ENCODE assay signal across 26 cellular contexts in genomic region chr19:38013913-38014575, GRCh38.
DNase-seq lines count a peak whose midpoint lies in the region; ATAC-seq, FAIRE-seq and TF ChIP-seq lines count a peak whose summit lies in the region.
"Had no signal": no experiment of that assay in that cellular context is flagged by ENCODE, and none has a peak within 500 bp of the region (broad histone marks: within the 10 kb centered on the region; RNA-seq: fewer than 3 reads in every experiment).

No MANE protein-coding gene starts in this region.

- H3K23ac ChIP-seq in trophoblast cell (ENCODE audit: low read length) = no peak overlapping the region

- H3K9ac ChIP-seq in BLaER1 = no peak overlapping the region
- H3K9ac ChIP-seq in trophoblast cell (ENCODE audit: low read length) = no peak overlapping the region

- H2AFZ ChIP-seq in trophoblast cell (ENCODE audit: insufficient read depth, low read length, poor library complexity) = no peak overlapping the region

- no peak overlapping the region for H4K91ac ChIP-seq in trophoblast cell (ENCODE audit: low read depth, low read length)

- WGBS in trophoblast cell (ENCODE audit: extremely low coverage, insufficient coverage, insufficient read length) = no CpG with 5 or more reads among the region's 11 CpGs
- WGBS in body of pancreas, 2 donors = 88 to 91% methylated on average over 9 to 11 of the region's 11 CpGs

- peaks cover 96% of the 10 kb centered on the region for H3K4me1 ChIP-seq in BLaER1
- H3K4me1 ChIP-seq in RWPE2 (ENCODE audit: insufficient read depth, poor library complexity, severe bottlenecking) = peaks cover 9% of the 10 kb centered on the region
- H3K4me1 ChIP-seq in trophoblast cell (ENCODE audit: control insufficient read depth in 1 of 2, insufficient read depth in 2 of 2, low read length in 2 of 2) = peaks cover 9 to 15% of the 10 kb centered on the region in 2 experiments
- no peaks in the 10 kb centered on the region for H3K4me1 ChIP-seq in body of pancreas
- H3K4me1 ChIP-seq: heart left ventricle, prostate gland, SJSA1, transverse colon had no signal

- H2BK12ac ChIP-seq in trophoblast cell (ENCODE audit: low read length) = peak overlapping the region; percentile 18

- no peak overlapping the region for H4K8ac ChIP-seq in trophoblast cell (ENCODE audit: low read depth, low read length)

- peak overlapping the region; percentile 12 for H3K18ac ChIP-seq in trophoblast cell (ENCODE audit: low read length)

- no peak overlapping the region for H3K4ac ChIP-seq in trophoblast cell (ENCODE audit: low read depth, low read length)

- H3K4me3 ChIP-seq in BLaER1 (no peak overlapping the region), RWPE2 (ENCODE audit: severe bottlenecking) (no peak overlapping the region), trophoblast cell (ENCODE audit: low read depth, low read length) (peak overlapping the region; percentile 33), body of pancreas (no peak overlapping the region)
- H3K4me3 ChIP-seq: heart left ventricle, K562, prostate gland, SJSA1, transverse colon had no signal

- DNase-seq in RWPE2 (ENCODE audit: low spot score) (no peak), epithelial cell of prostate (ENCODE audit: low read depth, low spot score) (no peak), trophoblast cell (peak in 1 of 2 donors; percentile 49), UCSD-AML1 (lab: John Stamatoyannopoulos, UW; ENCODE audit: unreplicated experiment) (no peak), frontal cortex (ENCODE audit: low spot score in 2 of 2) (no peak), RPMI8226 (no peak), body of pancreas (no peak)
- DNase-seq: activated CD8-positive, alpha-beta T cell treated with anti-CD3 and anti-CD28 coated beads for 36 hours; activated effector memory CD4-positive, alpha-beta T cell treated with Interleukin-2 at 50 U/mL for 16 hours; activated naive CD8-positive, alpha-beta T cell treated with anti-CD3 and anti-CD28 coated beads, Interleukin-2, amount 10 ng/mL, durations not matched to agents 7 days and 5 days; AML-193; cerebellar nuclear complex; DMS53; heart left ventricle; mesendoderm; NCI-H1105; NCI-H2029 treated with DMSO at 0.1 percent for 48 hours; NCI-H345; stimulated activated naive CD8-positive, alpha-beta T cell treated with anti-CD3 and anti-CD28 coated beads, Interleukin-15, amount 100 ng/mL, for 72 hours; transverse colon had no signal

- TF ChIP-seq CTCF in RWPE2 (IDR thresholded peaks at IDR 0.05; ENCODE audit: poor library complexity, severe bottlenecking) (no peak), body of pancreas (IDR thresholded peaks at IDR 0.05) (no peak)

- H3K9me3 ChIP-seq in BLaER1 (no peaks in the 10 kb centered on the region), RWPE2 (ENCODE audit: severe bottlenecking) (no peaks in the 10 kb centered on the region), trophoblast cell (ENCODE audit: insufficient read depth, low read depth, low read length) (no peaks in the 10 kb centered on the region), body of pancreas (no peaks in the 10 kb centered on the region)
- H3K9me3 ChIP-seq: heart left ventricle, prostate gland, SJSA1, transverse colon had no signal

- H2AK5ac ChIP-seq in trophoblast cell (ENCODE audit: low read length) = no peak overlapping the region

- no peaks in the 10 kb centered on the region for H3K79me2 ChIP-seq in trophoblast cell (ENCODE audit: control insufficient read depth, insufficient read depth, low read length, poor library complexity)

- no peak overlapping the region for H3K14ac ChIP-seq in trophoblast cell (ENCODE audit: low read length)

- H3K4me2 ChIP-seq in BLaER1 (peak overlapping the region; percentile 55), trophoblast cell (ENCODE audit: low read length) (no peak overlapping the region)

- H2BK120ac ChIP-seq in trophoblast cell (ENCODE audit: insufficient read depth, low read length, poor library complexity) = peak overlapping the region; percentile 6

- no peak overlapping the region for H2BK5ac ChIP-seq in trophoblast cell (ENCODE audit: low read depth, low read length, poor library complexity)

- no peaks in the 10 kb centered on the region for H3K27me3 ChIP-seq in BLaER1
- no peaks in the 10 kb centered on the region for H3K27me3 ChIP-seq in RWPE2 (ENCODE audit: insufficient read depth, poor library complexity, severe bottlenecking)
- no peaks in the 10 kb centered on the region for H3K27me3 ChIP-seq in trophoblast cell (ENCODE audit: insufficient read depth, low read length)
- H3K27me3 ChIP-seq in body of pancreas = no peaks in the 10 kb centered on the region
- H3K27me3 ChIP-seq: heart left ventricle, SJSA1, transverse colon had no signal

- peaks cover 7% of the 10 kb centered on the region for H3K79me1 ChIP-seq in trophoblast cell (ENCODE audit: low read length)

- intact Hi-C loops in body of pancreas (cut with DNase I) = no loop called here

- no peak for ATAC-seq in RWPE2 (ENCODE audit: low read depth)
- no peak for ATAC-seq in body of pancreas
- ATAC-seq: activated CD8-positive, alpha-beta T cell treated with anti-CD3 and anti-CD28 coated beads for 36 hours; heart left ventricle; K562; left lobe of liver; stimulated activated naive CD8-positive, alpha-beta T cell treated with anti-CD3 and anti-CD28 coated beads, Interleukin-15, amount 100 ng/mL, for 72 hours had no signal

- no peaks in the 10 kb centered on the region for H4K20me1 ChIP-seq in BLaER1

- H3K27ac ChIP-seq in BLaER1 (peak overlapping the region; percentile 43), RWPE2 (ENCODE audit: poor library complexity, severe bottlenecking) (peak overlapping the region; percentile 86), epithelial cell of prostate (peak overlapping the region; percentile 61), trophoblast cell (ENCODE audit: low read depth, low read length) (no peak overlapping the region), body of pancreas (no peak overlapping the region)
- H3K27ac ChIP-seq: heart left ventricle, prostate gland, SJSA1, transverse colon had no signal

- FAIRE-seq in frontal cortex (lab: Jason Lieb, UNC) = no peak
- FAIRE-seq: H54, K562 had no signal

- no peak overlapping the region for H4K12ac ChIP-seq in trophoblast cell (ENCODE audit: low read depth, low read length)

- no peak for TF ChIP-seq POLR2A in body of pancreas (IDR thresholded peaks at IDR 0.05)

- H3K36me3 ChIP-seq in BLaER1 (peaks cover 9% of the 10 kb centered on the region; the same call in 1 of the 2 replicates), RWPE2 (ENCODE audit: low read depth) (peaks cover 5% of the 10 kb centered on the region; the same call in 1 of the 2 replicates), trophoblast cell (ENCODE audit: control insufficient read depth in 1 of 2, insufficient read depth in 2 of 2, low read length in 2 of 2) (peaks cover 0 to 2% of the 10 kb centered on the region in 2 experiments), body of pancreas (replicated peaks in 1 of 2; ENCODE audit: insufficient read depth in 1 of 2, low read depth in 2 of 2) (no peaks in the 10 kb centered on the region)
- H3K36me3 ChIP-seq: heart left ventricle, prostate gland, transverse colon had no signal

Comparison
In these comparisons a context has a peak if more than half of its experiments do, and no peak if none do; other contexts are left out.
1. H3K27ac ChIP-seq: peak in BLaER1 (single experiment), RWPE2 (single experiment) and epithelial cell of prostate (single experiment); none in trophoblast cell (single experiment) and body of pancreas (0 of 4).